ENCODE assay signal across 1 cellular context in the genomic region with DNA sequence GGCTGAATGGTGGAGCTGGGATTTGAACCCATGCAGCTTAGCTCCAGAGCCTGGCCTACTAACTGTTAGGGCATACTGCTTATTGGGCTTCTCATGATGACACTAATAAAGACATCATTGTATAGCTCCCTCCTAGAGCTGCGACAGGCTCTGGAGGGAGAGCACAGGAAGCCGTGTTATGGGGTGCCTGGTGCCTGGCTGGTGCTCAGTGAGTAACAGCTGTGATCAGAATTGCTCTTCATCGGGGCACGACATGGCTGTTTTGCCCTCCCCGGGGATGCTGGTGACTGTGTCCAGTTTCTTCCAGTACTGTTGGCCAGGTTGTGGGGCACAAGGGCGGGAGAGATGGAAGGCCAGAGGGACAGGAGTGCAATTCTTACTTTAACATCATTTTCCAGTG.
TF ChIP-seq lines count a peak whose summit lies in the region.

No MANE protein-coding gene starts in this region.

TF ChIP-seq in IMR-90, 13 proteins besides CTCF, POLR2A, EP300 and RAD21:
- TF ChIP-seq MXI1 (IDR thresholded peaks at IDR 0.05; ENCODE audit: borderline replicate concordance, low read depth, low read length) = no peak
- no peak for TF ChIP-seq RCOR1 (IDR thresholded peaks at IDR 0.05; ENCODE audit: insufficient replicate concordance, low read length)
- TF ChIP-seq BHLHE40 (IDR thresholded peaks at IDR 0.05; ENCODE audit: low read depth, low read length) = no peak
- no peak for TF ChIP-seq MAZ (IDR thresholded peaks at IDR 0.05; ENCODE audit: borderline replicate concordance, low read depth, low read length)
- TF ChIP-seq MAFK (IDR thresholded peaks at IDR 0.05; ENCODE audit: low read depth, low read length) = no peak
- TF ChIP-seq, protein P1, sequence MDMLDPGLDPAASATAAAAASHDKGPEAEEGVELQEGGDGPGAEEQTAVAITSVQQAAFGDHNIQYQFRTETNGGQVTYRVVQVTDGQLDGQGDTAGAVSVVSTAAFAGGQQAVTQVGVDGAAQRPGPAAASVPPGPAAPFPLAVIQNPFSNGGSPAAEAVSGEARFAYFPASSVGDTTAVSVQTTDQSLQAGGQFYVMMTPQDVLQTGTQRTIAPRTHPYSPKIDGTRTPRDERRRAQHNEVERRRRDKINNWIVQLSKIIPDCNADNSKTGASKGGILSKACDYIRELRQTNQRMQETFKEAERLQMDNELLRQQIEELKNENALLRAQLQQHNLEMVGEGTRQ (IDR thresholded peaks at IDR 0.05; ENCODE audit: low read depth, low read length) = no peak
- no peak for TF ChIP-seq SMC3 (IDR thresholded peaks at IDR 0.05; ENCODE audit: low read depth, low read length)
- no peak for TF ChIP-seq FOS (IDR thresholded peaks at IDR 0.05; ENCODE audit: low read depth, low read length)
- TF ChIP-seq CHD1 (IDR thresholded peaks at IDR 0.05; ENCODE audit: low read depth, low read length) = no peak
- no peak for TF ChIP-seq NFE2L2 (IDR thresholded peaks at IDR 0.05; ENCODE audit: low read depth, low read length)
- TF ChIP-seq, protein P2, sequence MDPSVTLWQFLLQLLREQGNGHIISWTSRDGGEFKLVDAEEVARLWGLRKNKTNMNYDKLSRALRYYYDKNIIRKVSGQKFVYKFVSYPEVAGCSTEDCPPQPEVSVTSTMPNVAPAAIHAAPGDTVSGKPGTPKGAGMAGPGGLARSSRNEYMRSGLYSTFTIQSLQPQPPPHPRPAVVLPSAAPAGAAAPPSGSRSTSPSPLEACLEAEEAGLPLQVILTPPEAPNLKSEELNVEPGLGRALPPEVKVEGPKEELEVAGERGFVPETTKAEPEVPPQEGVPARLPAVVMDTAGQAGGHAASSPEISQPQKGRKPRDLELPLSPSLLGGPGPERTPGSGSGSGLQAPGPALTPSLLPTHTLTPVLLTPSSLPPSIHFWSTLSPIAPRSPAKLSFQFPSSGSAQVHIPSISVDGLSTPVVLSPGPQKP (IDR thresholded peaks at IDR 0.05; ENCODE audit: borderline replicate concordance, low read depth, low read length) = no peak
- TF ChIP-seq CEBPB (IDR thresholded peaks at IDR 0.05; ENCODE audit: low read depth, low read length) = no peak
- no peak for TF ChIP-seq RFX5 (IDR thresholded peaks at IDR 0.05; ENCODE audit: low read depth, low read length)
